2 cellular contexts compared by ENCODE assay signal in genomic region chr16:29816694-29817441, GRCh38.
TF ChIP-seq lines count a peak whose summit lies in the region.

No MANE protein-coding gene starts in this region.

TF ChIP-seq in HEK293, 187 proteins besides CTCF, POLR2A, EP300 and RAD21:
- no peak for TF ChIP-seq PRDM6 (tag by site-specific recombination; IDR thresholded peaks at IDR 0.05)
- no peak for TF ChIP-seq ZNF830 (tag by site-specific recombination; IDR thresholded peaks at IDR 0.05; ENCODE audit: low read depth)
- TF ChIP-seq PRDM4 (tag by site-specific recombination; IDR thresholded peaks at IDR 0.05): no peak
- TF ChIP-seq ZNF398 (tag by site-specific recombination; IDR thresholded peaks at IDR 0.05): no peak
- no peak for TF ChIP-seq PRDM1 (tag by site-specific recombination; IDR thresholded peaks at IDR 0.05)
- TF ChIP-seq ZNF514 (tag by site-specific recombination; IDR thresholded peaks at IDR 0.05): no peak
- TF ChIP-seq ZNF341 (tag by site-specific recombination; IDR thresholded peaks at IDR 0.05; ENCODE audit: low read depth): no peak
- no peak for TF ChIP-seq SETDB1 (IDR thresholded peaks at IDR 0.05; ENCODE audit: insufficient read length, low read length)
- TF ChIP-seq ZNF529 (tag by site-specific recombination; IDR thresholded peaks at IDR 0.05; ENCODE audit: insufficient replicate concordance): no peak
- TF ChIP-seq ZBTB21 (tag by site-specific recombination; IDR thresholded peaks at IDR 0.05): no peak
- TF ChIP-seq ZNF501 (tag by site-specific recombination; IDR thresholded peaks at IDR 0.05): no peak
- TF ChIP-seq ZNF274 (IDR thresholded peaks at IDR 0.05; ENCODE audit: low read length): no peak
- no peak for TF ChIP-seq ZNF274 (tag by site-specific recombination; IDR thresholded peaks at IDR 0.05; ENCODE audit: borderline replicate concordance)
- no peak for TF ChIP-seq ZBTB7A (tag by site-specific recombination; IDR thresholded peaks at IDR 0.05; ENCODE audit: low read depth)
- TF ChIP-seq ZNF624 (tag by site-specific recombination; IDR thresholded peaks at IDR 0.05): no peak
- TF ChIP-seq FEZF1 (tag by site-specific recombination; IDR thresholded peaks at IDR 0.05): no peak
- TF ChIP-seq ZNF623 (tag by site-specific recombination; IDR thresholded peaks at IDR 0.05): no peak

TF ChIP-seq in H1, 55 proteins besides CTCF, POLR2A, EP300 and RAD21:
- TF ChIP-seq KDM4A (IDR thresholded peaks at IDR 0.05; ENCODE audit: low read depth, low read length, severe bottlenecking) (peak; percentile 8), TBP (IDR thresholded peaks at IDR 0.05; ENCODE audit: low read depth, low read length) (no peak), YY1 (IDR thresholded peaks at IDR 0.05; ENCODE audit: low read depth, low read length) (no peak), SIN3A (conservative IDR thresholded peaks at IDR 0.05 in 1 of 2, IDR thresholded peaks at IDR 0.05 in 1 of 2; ENCODE audit: low read depth in 1 of 2, low read length in 2 of 2) (peak in 1 of 2 experiments; percentile 25; a peak in 1 of 4 replicates), CEBPB (IDR thresholded peaks at IDR 0.05; ENCODE audit: low read depth, low read length) (0 out of 2 replicates have a peak, but pooled peaks have one; percentile 19), RFX5 (IDR thresholded peaks at IDR 0.05; ENCODE audit: borderline replicate concordance, low read depth, low read length) (no peak)
